Comparison of ENCODE assay signal across 25 cellular contexts in the genomic region with DNA sequence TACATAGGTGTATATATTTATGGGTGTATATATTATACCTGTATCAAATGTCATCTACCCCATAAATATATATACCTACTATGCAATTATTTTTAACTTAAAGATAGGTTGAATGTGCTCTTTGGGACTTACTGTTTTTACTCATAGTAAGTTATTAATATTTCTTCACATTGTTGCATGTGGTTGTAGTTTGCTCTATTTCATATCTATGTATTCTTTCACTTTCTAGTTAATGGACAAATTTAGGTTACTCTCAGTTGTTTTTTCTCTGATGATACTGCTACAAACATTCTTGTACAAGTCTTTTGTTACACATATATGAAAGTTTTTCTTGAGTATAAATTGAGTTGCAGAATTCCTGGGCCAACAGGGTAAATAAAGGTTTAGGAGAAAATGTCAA.
"Had no signal": no experiment of that assay in that cellular context is flagged by ENCODE, and none has a peak within 500 bp of the region (broad histone marks: within the 10 kb centered on the region; RNA-seq: fewer than 3 reads in every experiment).

No MANE protein-coding gene starts in this region.

- H3K9me3 ChIP-seq: MG63 had no signal

- H3K27ac ChIP-seq: PC-9 had no signal

- FAIRE-seq: bronchial epithelial cell had no signal

- H3K36me3 ChIP-seq: MG63 had no signal

- DNase-seq: activated CD4-positive, alpha-beta memory T cell treated with anti-CD3 and anti-CD28 coated beads for 36 hours; activated CD4-positive, alpha-beta T cell treated with anti-CD3 and anti-CD28 coated beads for 36 hours; activated CD4-positive, alpha-beta T cell treated with anti-CD3 and anti-CD28 coated beads, Interleukin-2, amount 50 U/mL, for 1 hour; activated CD8-positive, alpha-beta memory T cell treated with anti-CD3 and anti-CD28 coated beads, Interleukin-2, amount 50 U/mL, for 4 hours; activated effector memory CD4-positive, alpha-beta T cell treated with Interleukin-2 at 50 U/mL for 16 hours; activated naive CD4-positive, alpha-beta T cell treated with anti-CD3 and anti-CD28 coated beads, Interleukin-2, amount 10 ng/mL, durations not matched to agents 7 days and 5 days; activated naive CD8-positive, alpha-beta T cell treated with anti-CD3 and anti-CD28 coated beads, Interleukin-2, amount 50 U/mL, for 24 hours; activated T-cell treated with anti-CD3 and anti-CD28 coated beads for 4 hours; activated T-cell treated with anti-CD3 and anti-CD28 coated beads, Interleukin-2, amount 50 U/mL, for 48 hours; anterior cingulate cortex; caudate nucleus; cerebellar nuclear complex; MG63; MV-4-11; NCI-H1092; NCI-H1694 treated with DMSO at 0.1 percent for 48 hours; NCI-H2029; NCI-H510A; NCI-H526; PC-9; Right ventricle myocardium superior; T1000 had no signal

- H3K4me3 ChIP-seq: MG63, PC-9 had no signal

- ATAC-seq: activated CD4-positive, alpha-beta T cell treated with anti-CD3 and anti-CD28 coated beads for 36 hours; activated CD4-positive, CD25-positive, alpha-beta regulatory T cell treated with anti-CD3 and anti-CD28 coated beads, Interleukin-2, amount 50 U/mL, for 24 hours; activated naive CD8-positive, alpha-beta T cell treated with anti-CD3 and anti-CD28 coated beads, Interleukin-2, amount 50 U/mL, for 24 hours; WTC11 had no signal

- H3K27me3 ChIP-seq: MG63 had no signal
